ENCODE assay signal across 8 cellular contexts in the genomic region with DNA sequence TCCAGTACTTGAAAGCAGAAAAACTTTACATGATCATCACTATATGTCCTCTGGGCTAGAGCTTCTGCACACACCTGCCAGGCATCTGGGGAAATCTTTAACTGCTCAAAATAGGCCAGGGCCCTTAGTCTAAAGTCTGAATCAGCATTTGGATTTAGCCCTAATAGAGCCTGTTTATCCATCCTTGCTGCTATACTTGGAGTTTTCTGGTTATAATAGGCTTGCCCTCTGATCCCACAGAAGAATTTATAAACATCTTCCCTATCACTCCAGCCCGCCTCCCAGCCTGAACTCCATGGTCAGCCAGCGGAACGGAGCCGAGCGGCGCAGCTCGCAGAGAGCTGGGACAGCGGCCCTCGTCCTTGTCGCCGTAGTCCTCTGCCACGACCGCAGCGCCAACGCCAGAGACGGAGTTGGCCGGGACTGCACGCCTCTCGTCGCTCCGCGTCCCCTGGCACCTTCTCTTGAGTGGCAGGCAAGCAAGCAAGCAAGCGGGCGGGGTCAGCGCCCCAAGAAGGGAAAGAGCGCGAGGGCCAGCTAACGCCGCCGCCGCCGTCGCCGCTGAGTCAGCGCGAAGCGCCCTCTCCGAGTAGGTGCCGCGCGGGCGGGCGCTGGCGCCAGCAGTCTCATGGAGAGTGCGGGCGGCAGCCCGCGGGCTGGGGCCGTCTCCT. TPM values are rescaled to one million over a fixed set of nuclear protein-coding genes. Genes with fewer than 3 reads are reported as not detected.
DNase-seq lines count a peak whose midpoint lies in the region; ATAC-seq, FAIRE-seq and TF ChIP-seq lines count a peak whose summit lies in the region.

No MANE protein-coding gene starts in this region.

- H3K36me3 ChIP-seq in HAP-1 (replicated peaks) = no peaks in the 10 kb centered on the region

- H3K27ac ChIP-seq in A549 = peak overlapping the region; percentile 48 to 77; a peak in 5 of 6 replicates

- ATAC-seq in A549 (peak; percentile 97 to 99), GM21423 (IDR thresholded peaks at IDR 0.05; ENCODE audit: unreplicated experiment) (no peak)
- peak; percentile 71 to 80 for ATAC-seq in naive thymus-derived CD8-positive, alpha-beta T cell
- peak; percentile 98 for ATAC-seq in stimulated activated naive CD8-positive, alpha-beta T cell treated with anti-CD3 and anti-CD28 coated beads, Interleukin-15, Interleukin-2, amounts not matched to agents 100 U/mL and 50 U/mL, for 24 hours

- TF ChIP-seq EP300 in A549 (IDR thresholded peaks at IDR 0.05) = no peak

- H3K4me1 ChIP-seq in A549 = peaks cover 5% of the 10 kb centered on the region; the same call in 2 of the 3 replicates
- H3K4me1 ChIP-seq in HAP-1 = 0 out of 2 replicates have a peak, but pooled peaks cover 4% of the 10 kb centered on the region

- FAIRE-seq in A549 (lab: Jason Lieb, UNC) = no peak

- H3K4me2 ChIP-seq in A549 = peak overlapping the region; percentile 78

- no peak for TF ChIP-seq CTCF in A549 (IDR thresholded peaks at IDR 0.05)
- TF ChIP-seq CTCF in fibroblast of the aortic adventitia (IDR thresholded peaks at IDR 0.05; ENCODE audit: insufficient read depth, low read length) = no peak

- peak overlapping the region; percentile 66 for H3K4me3 Mint-ChIP-seq in activated T-helper 1 cell treated with anti-CD3 and anti-CD28 coated beads, Interleukin-12 subunit alpha, Interleukin-12 subunit beta, Interleukin-2, Interleukin-4 antibody, amounts not matched to agents 30 ng/mL and 10 ng/mL and 1 ng/mL, durations not matched to agents 14 hours and 24 hours and 36 hours
- H3K4me3 Mint-ChIP-seq in naive thymus-derived CD8-positive, alpha-beta T cell = peak overlapping the region in 8 of 10 donors; percentile 47 to 84 (median 73)

- no peak for TF ChIP-seq RAD21 in A549 (conservative IDR thresholded peaks at IDR 0.05 in 1 of 2, IDR thresholded peaks at IDR 0.05 in 1 of 2)

- in situ Hi-C loops in HAP-1 (cut with MboI; ENCODE audit: low sequenced_read_pairs) = no loop called here

- DNase-seq in A549 (ENCODE audit: low read depth in 1 of 2, low spot score in 1 of 2) (peak; percentile 54 to 77), HAP-1 (ENCODE audit: low spot score in 2 of 2) (peak; percentile 39 to 66), NCI-H748 treated with DMSO at 0.1 percent for 48 hours (lab: John Stamatoyannopoulos, UW) (peak; percentile 59), fibroblast of the aortic adventitia (ENCODE audit: low read depth) (peak; percentile 50)
- DNase-seq in activated T-helper 1 cell treated with anti-CD3 and anti-CD28 coated beads, Interleukin-12 subunit alpha, Interleukin-12 subunit beta, Interleukin-2, Interleukin-4 antibody, amounts not matched to agents 30 ng/mL and 10 ng/mL and 1 ng/mL, durations not matched to agents 14 hours and 24 hours and 36 hours (ENCODE audit: low spot score) = peak; percentile 25
- DNase-seq in naive thymus-derived CD8-positive, alpha-beta T cell = peak in 6 of 10 donors; percentile 4 to 14 (median 8)
- DNase-seq in stimulated activated naive CD8-positive, alpha-beta T cell treated with anti-CD3 and anti-CD28 coated beads, Interleukin-15, Interleukin-2, amounts not matched to agents 100 U/mL and 50 U/mL, for 24 hours = peak; percentile 74

- H3K27me3 ChIP-seq in HAP-1 (ENCODE audit: low read depth) = no peaks in the 10 kb centered on the region

- POLR2A ChIA-PET in A549 (lab: Yijun Ruan, JAX) = no interaction called here
- POLR2A ChIA-PET in naive thymus-derived CD8-positive, alpha-beta T cell (lab: Charles Lee) = no interaction called here

- peaks cover 25% of the 10 kb centered on the region for H3K27me3 Mint-ChIP-seq in activated T-helper 1 cell treated with anti-CD3 and anti-CD28 coated beads, Interleukin-12 subunit alpha, Interleukin-12 subunit beta, Interleukin-2, Interleukin-4 antibody, amounts not matched to agents 30 ng/mL and 10 ng/mL and 1 ng/mL, durations not matched to agents 14 hours and 24 hours and 36 hours (ENCODE audit: insufficient read depth)
- peaks cover 21 to 34% (median 33%) of the 10 kb centered on the region in 5 donors for H3K27me3 Mint-ChIP-seq in naive thymus-derived CD8-positive, alpha-beta T cell

- peak overlapping the region; percentile 43 for H3K4me3 ChIP-seq in A549
- H3K4me3 ChIP-seq in HAP-1 = peak overlapping the region; percentile 7
- peak overlapping the region; percentile 70 for H3K4me3 ChIP-seq in fibroblast of the aortic adventitia (ENCODE audit: low read depth, low read length)

- no peak overlapping the region for H3K27ac Mint-ChIP-seq in activated T-helper 1 cell treated with anti-CD3 and anti-CD28 coated beads, Interleukin-12 subunit alpha, Interleukin-12 subunit beta, Interleukin-2, Interleukin-4 antibody, amounts not matched to agents 30 ng/mL and 10 ng/mL and 1 ng/mL, durations not matched to agents 14 hours and 24 hours and 36 hours
- H3K27ac Mint-ChIP-seq in naive thymus-derived CD8-positive, alpha-beta T cell = no peak overlapping the region

- CTCF ChIA-PET in A549 (lab: Yijun Ruan, JAX) = interaction anchor here (0.6 to 2.0 kb wide), 6 partner anchors 10 to 462 kb away, joined by 3 to 6 read pairs (median 4); no protein-coding TSS in a partner anchor

- H3K9me3 Mint-ChIP-seq in activated T-helper 1 cell treated with anti-CD3 and anti-CD28 coated beads, Interleukin-12 subunit alpha, Interleukin-12 subunit beta, Interleukin-2, Interleukin-4 antibody, amounts not matched to agents 30 ng/mL and 10 ng/mL and 1 ng/mL, durations not matched to agents 14 hours and 24 hours and 36 hours = peaks cover 7% of the 10 kb centered on the region
- peaks cover 0 to 12% (median 0%) of the 10 kb centered on the region in 9 donors for H3K9me3 Mint-ChIP-seq in naive thymus-derived CD8-positive, alpha-beta T cell

- no peaks in the 10 kb centered on the region for H3K36me3 Mint-ChIP-seq in activated T-helper 1 cell treated with anti-CD3 and anti-CD28 coated beads, Interleukin-12 subunit alpha, Interleukin-12 subunit beta, Interleukin-2, Interleukin-4 antibody, amounts not matched to agents 30 ng/mL and 10 ng/mL and 1 ng/mL, durations not matched to agents 14 hours and 24 hours and 36 hours (ENCODE audit: low read depth)
- peaks cover 0 to 8% (median 5%) of the 10 kb centered on the region in 3 donors for H3K36me3 Mint-ChIP-seq in naive thymus-derived CD8-positive, alpha-beta T cell

- H3K4me1 Mint-ChIP-seq in activated T-helper 1 cell treated with anti-CD3 and anti-CD28 coated beads, Interleukin-12 subunit alpha, Interleukin-12 subunit beta, Interleukin-2, Interleukin-4 antibody, amounts not matched to agents 30 ng/mL and 10 ng/mL and 1 ng/mL, durations not matched to agents 14 hours and 24 hours and 36 hours (ENCODE audit: low read depth) = peaks cover 7% of the 10 kb centered on the region
- H3K4me1 Mint-ChIP-seq in naive thymus-derived CD8-positive, alpha-beta T cell = peaks cover 0 to 11% (median 3%) of the 10 kb centered on the region in 4 donors

- intact Hi-C loops in activated T-helper 1 cell treated with anti-CD3 and anti-CD28 coated beads, Interleukin-12 subunit alpha, Interleukin-12 subunit beta, Interleukin-2, Interleukin-4 antibody, amounts not matched to agents 30 ng/mL and 10 ng/mL and 1 ng/mL, durations not matched to agents 14 hours and 24 hours and 36 hours (cut with micrococcal nuclease) = no loop called here

- H3K9me3 ChIP-seq in A549 = peaks cover 19% of the 10 kb centered on the region
- H3K9me3 ChIP-seq in HAP-1 = no peaks in the 10 kb centered on the region

- WGBS in A549 (ENCODE audit: missing lambda C conversion rate) = 10% methylated on average over 28 of the region's 49 CpGs

- TF ChIP-seq POLR2A in A549 (IDR thresholded peaks at IDR 0.05; ENCODE audit: low read length) = no peak

TF ChIP-seq in A549, 52 proteins besides CTCF, POLR2A, EP300 and RAD21 (continues in another document):
- TF ChIP-seq FOSL2 (IDR thresholded peaks at IDR 0.05) (no peak), FOSL2 (CRISPR knock-in tag; IDR thresholded peaks at IDR 0.05) (peak; percentile 55), MAZ (IDR thresholded peaks at IDR 0.05; ENCODE audit: borderline replicate concordance, low read depth, low read length) (no peak), MAFK (IDR thresholded peaks at IDR 0.05; ENCODE audit: partially characterized antibody) (peak; percentile 97)
- TF ChIP-seq, protein P1, sequence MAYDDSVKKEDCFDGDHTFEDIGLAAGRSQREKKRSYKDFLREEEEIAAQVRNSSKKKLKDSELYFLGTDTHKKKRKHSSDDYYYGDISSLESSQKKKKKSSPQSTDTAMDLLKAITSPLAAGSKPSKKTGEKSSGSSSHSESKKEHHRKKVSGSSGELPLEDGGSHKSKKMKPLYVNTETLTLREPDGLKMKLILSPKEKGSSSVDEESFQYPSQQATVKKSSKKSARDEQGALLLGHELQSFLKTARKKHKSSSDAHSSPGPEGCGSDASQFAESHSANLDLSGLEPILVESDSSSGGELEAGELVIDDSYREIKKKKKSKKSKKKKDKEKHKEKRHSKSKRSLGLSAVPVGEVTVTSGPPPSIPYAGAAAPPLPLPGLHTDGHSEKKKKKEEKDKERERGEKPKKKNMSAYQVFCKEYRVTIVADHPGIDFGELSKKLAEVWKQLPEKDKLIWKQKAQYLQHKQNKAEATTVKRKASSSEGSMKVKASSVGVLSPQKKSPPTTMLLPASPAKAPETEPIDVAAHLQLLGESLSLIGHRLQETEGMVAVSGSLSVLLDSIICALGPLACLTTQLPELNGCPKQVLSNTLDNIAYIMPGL (CRISPR knock-in tag; IDR thresholded peaks at IDR 0.05; ENCODE audit: borderline replicate concordance) = no peak
- TF ChIP-seq, protein P2, sequence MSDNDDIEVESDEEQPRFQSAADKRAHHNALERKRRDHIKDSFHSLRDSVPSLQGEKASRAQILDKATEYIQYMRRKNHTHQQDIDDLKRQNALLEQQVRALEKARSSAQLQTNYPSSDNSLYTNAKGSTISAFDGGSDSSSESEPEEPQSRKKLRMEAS (IDR thresholded peaks at IDR 0.05) = peak; percentile 65

RNA-seq across cellular contexts. Expression of a gene that starts 25.4 kb away (rescaled TPM):
- polyA plus RNA-seq in A549 (2011; rRNA removed) (not detected in 2 replicates), A549 (2017; fragmentation: RNase III; extraction: RNeasy Plus Mini Kit Qiagen cat#74134 plus additional on column Dnase treatment) (not detected in 3 replicates)
- polyA plus RNA-seq in A549 (2012; cell fraction: cytosol; rRNA removed) = not detected in 2 replicates
- not detected in 2 replicates for polyA plus RNA-seq in A549 (2012; cell fraction: nucleus; rRNA removed)
- polyA minus RNA-seq in A549 (2011; rRNA and poly(A)+ RNA removed) = not detected in 2 replicates
- total RNA-seq in activated T-helper 1 cell treated with anti-CD3 and anti-CD28 coated beads, Interleukin-12 subunit alpha, Interleukin-12 subunit beta, Interleukin-2, Interleukin-4 antibody, amounts not matched to agents 30 ng/mL and 10 ng/mL and 1 ng/mL, durations not matched to agents 14 hours and 24 hours and 36 hours = not detected in 2 replicates
- total RNA-seq in fibroblast of the aortic adventitia (ENCODE audit: low replicate concordance) = not detected in 2 replicates
- not detected for total RNA-seq in naive thymus-derived CD8-positive, alpha-beta T cell
- not detected for polyA plus RNA-seq in naive thymus-derived CD8-positive, alpha-beta T cell

Comparison
In these comparisons a context has a peak if more than half of its experiments do, and no peak if none do; other contexts are left out.
1. DNase-seq: peak in every context shown above with its lines; median percentile 74 in stimulated activated naive CD8-positive, alpha-beta T cell treated with anti-CD3 and anti-CD28 coated beads, Interleukin-15, Interleukin-2, amounts not matched to agents 100 U/mL and 50 U/mL, for 24 hours; 66 in A549; 59 in NCI-H748 treated with DMSO at 0.1 percent for 48 hours; 52 in HAP-1; 50 in fibroblast of the aortic adventitia; 25 in activated T-helper 1 cell treated with anti-CD3 and anti-CD28 coated beads, Interleukin-12 subunit alpha, Interleukin-12 subunit beta, Interleukin-2, Interleukin-4 antibody, amounts not matched to agents 30 ng/mL and 10 ng/mL and 1 ng/mL, durations not matched to agents 14 hours and 24 hours and 36 hours; 8 in naive thymus-derived CD8-positive, alpha-beta T cell.
2. H3K4me3 ChIP-seq: peak in every context shown above with its lines; median percentile 70 in fibroblast of the aortic adventitia; 43 in A549; 7 in HAP-1.